ENCODE assay signal across 9 cellular contexts in the genomic region with DNA sequence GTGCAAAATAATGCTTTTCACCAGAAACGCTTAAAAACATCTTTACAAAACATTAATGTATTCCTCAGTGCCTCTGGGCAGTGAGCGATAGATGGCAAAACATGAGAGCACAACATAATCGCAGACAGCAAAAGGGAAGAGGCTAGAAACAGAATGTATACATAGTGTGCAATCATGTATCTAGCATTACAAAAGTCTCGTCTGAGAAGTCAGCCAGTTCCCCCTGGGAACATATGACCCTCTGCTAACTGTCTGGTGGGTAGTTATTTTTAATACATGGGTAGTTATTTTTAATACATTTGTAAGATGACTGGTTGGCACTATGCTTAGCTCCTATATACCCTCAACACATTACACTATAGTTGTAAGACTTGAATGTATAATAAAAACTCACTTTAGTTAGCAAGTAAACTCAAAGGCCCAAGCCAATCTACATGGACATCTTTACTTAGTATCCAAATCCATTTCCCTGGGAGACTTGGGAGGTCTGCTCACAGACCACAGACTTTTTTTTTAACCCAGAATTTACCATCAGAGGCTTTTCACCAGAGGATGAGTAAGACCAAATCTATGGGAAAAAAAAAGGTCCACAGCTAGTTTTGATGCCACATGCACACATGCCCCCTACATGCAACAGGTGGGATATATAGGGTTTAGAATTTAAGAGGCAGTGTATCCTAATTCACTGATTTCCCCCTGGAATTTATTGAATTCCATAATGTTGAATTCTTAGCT.
DNase-seq lines count a peak whose midpoint lies in the region; ATAC-seq, FAIRE-seq and TF ChIP-seq lines count a peak whose summit lies in the region.
"Had no signal": no experiment of that assay in that cellular context is flagged by ENCODE, and none has a peak within 500 bp of the region (broad histone marks: within the 10 kb centered on the region; RNA-seq: fewer than 3 reads in every experiment).

No MANE protein-coding gene starts in this region.

- TF ChIP-seq CTCF in hepatocyte (IDR thresholded peaks at IDR 0.05; ENCODE audit: poor library complexity) (peak; percentile 22), MM.1S (IDR thresholded peaks at IDR 0.05; ENCODE audit: low read length) (no peak), ovary (IDR thresholded peaks at IDR 0.05) (no peak)

- peaks cover 25% of the 10 kb centered on the region for H3K4me1 ChIP-seq in hepatocyte (ENCODE audit: insufficient read depth)
- H3K4me1 ChIP-seq in MM.1S (ENCODE audit: low read length): no peaks in the 10 kb centered on the region
- peaks cover 3% of the 10 kb centered on the region for H3K4me1 ChIP-seq in ovary (ENCODE audit: insufficient read depth)

- ATAC-seq in HG03442 (IDR thresholded peaks at IDR 0.05; ENCODE audit: unreplicated experiment): no peak

- TF ChIP-seq EP300 in ovary (IDR thresholded peaks at IDR 0.05): no peak

- H3K4me2 ChIP-seq in hepatocyte (peak overlapping the region; percentile 62), MM.1S (ENCODE audit: low read depth, low read length) (no peak overlapping the region)

- H3K9ac ChIP-seq in MM.1S (ENCODE audit: low read length): no peak overlapping the region

- WGBS in hepatocyte (ENCODE audit: low lambda C conversion rate, missing lambda C conversion rate): 88% methylated on average over 4 of the region's 4 CpGs
- 73 to 86% (median 85%) methylated on average over 4 of the region's 4 CpGs for WGBS in ovary, 3 donors

- no peak for TF ChIP-seq POLR2A in ovary (IDR thresholded peaks at IDR 0.05)

- no peaks in the 10 kb centered on the region for H3K9me3 ChIP-seq in hepatocyte (ENCODE audit: low read depth)
- no peaks in the 10 kb centered on the region for H3K9me3 ChIP-seq in MM.1S (replicated peaks; ENCODE audit: insufficient read depth, low read length)
- no peaks in the 10 kb centered on the region for H3K9me3 ChIP-seq in ovary

- intact Hi-C loops in ovary (cut with DNase I): no loop called here

- no peaks in the 10 kb centered on the region for H3F3A ChIP-seq in MM.1S (ENCODE audit: insufficient read depth, low read length)

- H3K27ac ChIP-seq in hepatocyte: peak overlapping the region; percentile 12
- no peak overlapping the region for H3K27ac ChIP-seq in MM.1S (ENCODE audit: low read length)
- no peak overlapping the region for H3K27ac ChIP-seq in ovary

- H3K9me2 ChIP-seq in hepatocyte (replicated peaks; ENCODE audit: insufficient read depth) (no peaks in the 10 kb centered on the region), MM.1S (replicated peaks; ENCODE audit: insufficient read depth, low read length) (no peaks in the 10 kb centered on the region)

- peak; percentile 7 for DNase-seq in AG08395 (ENCODE audit: low spot score)
- DNase-seq in HCEC 1CT: peak; percentile 32
- DNase-seq in SW480 (ENCODE audit: low spot score): peak; percentile 25
- DNase-seq in hepatocyte (ENCODE audit: low spot score): no peak
- DNase-seq in MM.1S: no peak
- no peak for DNase-seq in HTR-8/SVneo (ENCODE audit: insufficient read length, low spot score)
- DNase-seq in ovary: no peak
- DNase-seq: NCI-H1436 had no signal

- H3K36me3 ChIP-seq in hepatocyte (replicated peaks; ENCODE audit: insufficient read depth, low read depth) (no peaks in the 10 kb centered on the region), MM.1S (replicated peaks; ENCODE audit: insufficient read depth, low read length) (no peaks in the 10 kb centered on the region), ovary (no peaks in the 10 kb centered on the region)

- H2AFZ ChIP-seq in hepatocyte: no peak overlapping the region
- no peak overlapping the region for H2AFZ ChIP-seq in MM.1S (ENCODE audit: low read length)

- H3K27me3 ChIP-seq in hepatocyte (no peaks in the 10 kb centered on the region), MM.1S (replicated peaks; ENCODE audit: insufficient read depth, low read length) (no peaks in the 10 kb centered on the region), ovary (no peaks in the 10 kb centered on the region)

- peaks cover 33% of the 10 kb centered on the region for H4K20me1 ChIP-seq in hepatocyte (ENCODE audit: insufficient read depth, poor library complexity, severe bottlenecking)
- H4K20me1 ChIP-seq in MM.1S (ENCODE audit: insufficient read depth, low read length): no peaks in the 10 kb centered on the region

- no peak for FAIRE-seq in HTR-8/SVneo (lab: Jason Lieb, UNC)

- H3K79me2 ChIP-seq in hepatocyte (peaks cover 88% of the 10 kb centered on the region), MM.1S (ENCODE audit: low read length) (peaks cover 61% of the 10 kb centered on the region)

- H3K4me3 ChIP-seq in hepatocyte (no peak overlapping the region), MM.1S (ENCODE audit: low read length) (no peak overlapping the region), ovary (no peak overlapping the region)

Comparison
In these comparisons a context has a peak if more than half of its experiments do, and no peak if none do; other contexts are left out.
1. DNase-seq: peak in AG08395 (single experiment), HCEC 1CT (single experiment) and SW480 (single experiment); none in hepatocyte (single experiment), MM.1S (single experiment), HTR-8/SVneo (single experiment) and ovary (0 of 5).